16 cellular contexts compared by ENCODE assay signal in genomic region chr16:86286991-86287640, GRCh38.
DNase-seq lines count a peak whose midpoint lies in the region; ATAC-seq and TF ChIP-seq lines count a peak whose summit lies in the region.
"Had no signal": no experiment of that assay in that cellular context is flagged by ENCODE, and none has a peak within 500 bp of the region (broad histone marks: within the 10 kb centered on the region; RNA-seq: fewer than 3 reads in every experiment).

No MANE protein-coding gene starts in this region.

- H4K8ac ChIP-seq in H9 (replicated peaks; ENCODE audit: insufficient read length, low read depth, low read length), result no peak overlapping the region

- no peak overlapping the region for H3K56ac ChIP-seq in H9 (ENCODE audit: insufficient read length, low read depth, low read length)

- no peak for TF ChIP-seq EP300 in esophagus muscularis mucosa (IDR thresholded peaks at IDR 0.05)

- no peaks in the 10 kb centered on the region for H3K79me1 ChIP-seq in H9 (ENCODE audit: insufficient read depth, low read depth, low read length, poor library complexity, severe bottlenecking)

- H2BK12ac ChIP-seq in H9 (ENCODE audit: insufficient read length, low read depth, low read length), result no peak overlapping the region

- no peaks in the 10 kb centered on the region for H3K9me3 ChIP-seq in H9 (ENCODE audit: control insufficient read depth, low read depth, low read length)
- H3K9me3 ChIP-seq in esophagus muscularis mucosa, result no peaks in the 10 kb centered on the region
- H3K9me3 ChIP-seq in lung (ENCODE audit: control insufficient read depth in 2 of 2, insufficient read depth in 1 of 2, low read length in 1 of 2), result no peaks in the 10 kb centered on the region
- no peaks in the 10 kb centered on the region for H3K9me3 ChIP-seq in CD8-positive, alpha-beta memory T cell (ENCODE audit: low read length)
- H3K9me3 ChIP-seq: psoas muscle had no signal

- peaks cover 53 to 57% of the 10 kb centered on the region in 2 experiments for H3K4me1 Mint-ChIP-seq in H9
- no peaks in the 10 kb centered on the region for H3K4me1 Mint-ChIP-seq in CD8-positive, alpha-beta memory T cell

- no CpG with 5 or more reads among the region's 49 CpGs for WGBS in H9 (ENCODE audit: extremely low coverage, insufficient read length, low lambda C conversion rate)
- WGBS in esophagus muscularis mucosa, result 6% methylated on average over 38 of the region's 49 CpGs
- 6% methylated on average over 47 to 49 of the region's 49 CpGs for WGBS in lung, 2 donors

- H3K9ac ChIP-seq in H9 (ENCODE audit: extremely low read depth, insufficient read length, low read length), result no peak overlapping the region

- H3K79me2 ChIP-seq in H9 (ENCODE audit: insufficient read depth, low read length), result no peaks in the 10 kb centered on the region

- no peak overlapping the region for H2AK5ac ChIP-seq in H9 (ENCODE audit: insufficient read length, low read length)

- no peak overlapping the region for H2BK5ac ChIP-seq in H9 (ENCODE audit: insufficient read length, low read length)

- peaks cover 17% of the 10 kb centered on the region for H3K23me2 ChIP-seq in H9 (ENCODE audit: insufficient read length, low read depth, low read length, poor library complexity, severe bottlenecking)

- H3K27ac ChIP-seq in H9 (ENCODE audit: insufficient read length, low read depth, low read length), result no peak overlapping the region
- no peak overlapping the region for H3K27ac ChIP-seq in esophagus muscularis mucosa (replicated peaks in 1 of 4)
- no peak overlapping the region for H3K27ac ChIP-seq in lung (ENCODE audit: low read depth in 1 of 2, low read length in 1 of 2)
- no peak overlapping the region for H3K27ac ChIP-seq in CD8-positive, alpha-beta memory T cell (ENCODE audit: low read depth, low read length)
- H3K27ac ChIP-seq: psoas muscle, RWPE1 had no signal

- H2BK15ac ChIP-seq in H9 (ENCODE audit: low read depth, low read length), result no peak overlapping the region

- no peak for TF ChIP-seq POLR2A in esophagus muscularis mucosa (IDR thresholded peaks at IDR 0.05; ENCODE audit: low read depth)

- H3K23ac ChIP-seq in H9 (ENCODE audit: insufficient read length, low read depth, low read length), result no peak overlapping the region

- peaks cover 2% of the 10 kb centered on the region; the same call in 1 of the 2 replicates for H3K4me1 ChIP-seq in H9 (ENCODE audit: insufficient read depth, low read length)
- H3K4me1 ChIP-seq in esophagus muscularis mucosa, result peaks cover 0 to 17% (median 14%) of the 10 kb centered on the region in 4 donors
- H3K4me1 ChIP-seq in lung (ENCODE audit: control insufficient read depth in 2 of 2, insufficient read depth in 2 of 2, low read length in 2 of 2), result no peaks in the 10 kb centered on the region
- H3K4me1 ChIP-seq in CD8-positive, alpha-beta memory T cell (ENCODE audit: insufficient read depth, low read length), result no peaks in the 10 kb centered on the region
- H3K4me1 ChIP-seq: psoas muscle had no signal

- H3K4me3 ChIP-seq in esophagus muscularis mucosa, result peak overlapping the region; percentile 42 to 55 (median 46)
- H3K4me3 ChIP-seq in lung, result peak overlapping the region; percentile 12
- H3K4me3 ChIP-seq in CD8-positive, alpha-beta memory T cell (ENCODE audit: low read length), result no peak overlapping the region
- H3K4me3 ChIP-seq: psoas muscle had no signal

- H3K27ac Mint-ChIP-seq in H9, result no peak overlapping the region; a peak in 1 of 7 replicates
- H3K27ac Mint-ChIP-seq in CD8-positive, alpha-beta memory T cell, result no peak overlapping the region
- H3K27ac Mint-ChIP-seq: activated CD8-positive, alpha-beta T cell treated with anti-CD3 and anti-CD28 coated beads for 36 hours; naive thymus-derived CD4-positive, alpha-beta T cell had no signal

- no peak overlapping the region for H2BK120ac ChIP-seq in H9 (ENCODE audit: low read depth, low read length, poor library complexity, severe bottlenecking)

- TF ChIP-seq CTCF in H9 (conservative IDR thresholded peaks at IDR 0.05) (no peak), esophagus muscularis mucosa (IDR thresholded peaks at IDR 0.05) (no peak), lung (IDR thresholded peaks at IDR 0.05; ENCODE audit: control extremely low read depth, extremely low read depth) (no peak)

- H3K27me3 Mint-ChIP-seq in H9 (ENCODE audit: low read depth), result peaks cover 99% of the 10 kb centered on the region
- peaks cover 37 to 85% of the 10 kb centered on the region in 2 donors for H3K27me3 Mint-ChIP-seq in CD8-positive, alpha-beta memory T cell

- no peaks in the 10 kb centered on the region for H4K20me1 ChIP-seq in H9 (ENCODE audit: control insufficient read depth, insufficient read depth, insufficient read length)

- CTCF ChIA-PET in CD8-positive, alpha-beta memory T cell (lab: Charles Lee), result no interaction called here

- H4K5ac ChIP-seq in H9 (ENCODE audit: insufficient read length, low read depth, low read length), result no peak overlapping the region

- no peak overlapping the region for H3K14ac ChIP-seq in H9 (ENCODE audit: insufficient read depth, low read length)

- DNase-seq in H9 (peak; percentile 62), esophagus muscularis mucosa (ENCODE audit: extremely low spot score) (no peak), lung (ENCODE audit: low spot score) (no peak), retina (peak; percentile 68), epidermal melanocyte (ENCODE audit: insufficient read length, low spot score) (no peak), GDM1 (lab: John Stamatoyannopoulos, UW) (no peak)
- DNase-seq in CD8-positive, alpha-beta memory T cell, result no peak
- DNase-seq: activated CD8-positive, alpha-beta T cell treated with anti-CD3 and anti-CD28 coated beads for 36 hours; Karpas-422; naive thymus-derived CD4-positive, alpha-beta T cell; NCI-H2171 treated with DMSO at 0.1 percent for 48 hours; NCI-H82; psoas muscle; stimulated activated naive CD4-positive, alpha-beta T cell had no signal

- ATAC-seq in lung (ENCODE audit: insufficient read depth, low FRiP score) (no peak), GM21576 (IDR thresholded peaks at IDR 0.05; ENCODE audit: unreplicated experiment) (no peak)
- ATAC-seq: activated CD8-positive, alpha-beta T cell treated with anti-CD3 and anti-CD28 coated beads for 36 hours; naive thymus-derived CD4-positive, alpha-beta T cell; psoas muscle had no signal

- H3K36me3 Mint-ChIP-seq in H9 (ENCODE audit: insufficient read depth in 1 of 3, low read depth in 3 of 3), result no peaks in the 10 kb centered on the region
- H3K36me3 Mint-ChIP-seq in CD8-positive, alpha-beta memory T cell, result no peaks in the 10 kb centered on the region
- H3K36me3 Mint-ChIP-seq: naive thymus-derived CD4-positive, alpha-beta T cell had no signal

- intact Hi-C loops in esophagus muscularis mucosa (cut with DNase I), result no loop called here

- H3K36me3 ChIP-seq in esophagus muscularis mucosa, result no peaks in the 10 kb centered on the region
- no peaks in the 10 kb centered on the region for H3K36me3 ChIP-seq in lung (ENCODE audit: control insufficient read depth in 2 of 2, insufficient read depth in 2 of 2, low read length in 2 of 2)
- no peaks in the 10 kb centered on the region for H3K36me3 ChIP-seq in CD8-positive, alpha-beta memory T cell (ENCODE audit: insufficient read depth, low read length)

- no peak overlapping the region for H3K4ac ChIP-seq in H9 (ENCODE audit: low read depth, low read length)

- no peak overlapping the region for H4K91ac ChIP-seq in H9 (ENCODE audit: insufficient read length, low read depth, low read length)

- H3K27me3 ChIP-seq in H9 (ENCODE audit: insufficient read depth, low read length) (peaks cover 52% of the 10 kb centered on the region), esophagus muscularis mucosa (peaks cover 0 to 48% (median 7%) of the 10 kb centered on the region in 4 donors), lung (ENCODE audit: control insufficient read depth, insufficient read depth) (peaks cover 4% of the 10 kb centered on the region)
- H3K27me3 ChIP-seq in CD8-positive, alpha-beta memory T cell (ENCODE audit: insufficient read depth, low read length, poor library complexity, severe bottlenecking), result peaks cover 28% of the 10 kb centered on the region

- peak overlapping the region; percentile 67 for H3K4me2 ChIP-seq in H9 (ENCODE audit: insufficient read depth, insufficient read length, low read length)

- no peak overlapping the region for H3T11ph ChIP-seq in H9 (ENCODE audit: low read length)

- no peak overlapping the region for H2BK20ac ChIP-seq in H9 (ENCODE audit: low read depth, low read length, poor library complexity, severe bottlenecking)

- peak overlapping the region; percentile 72 to 88 for H3K4me3 Mint-ChIP-seq in H9
- no peak overlapping the region for H3K4me3 Mint-ChIP-seq in CD8-positive, alpha-beta memory T cell
- H3K4me3 Mint-ChIP-seq: activated CD8-positive, alpha-beta T cell treated with anti-CD3 and anti-CD28 coated beads for 36 hours; naive thymus-derived CD4-positive, alpha-beta T cell had no signal

- no peaks in the 10 kb centered on the region; a peak in 1 of 5 replicates for H3K9me3 Mint-ChIP-seq in H9
- H3K9me3 Mint-ChIP-seq in CD8-positive, alpha-beta memory T cell, result no peaks in the 10 kb centered on the region
- H3K9me3 Mint-ChIP-seq: activated CD8-positive, alpha-beta T cell treated with anti-CD3 and anti-CD28 coated beads for 36 hours had no signal

- H3K18ac ChIP-seq in H9 (ENCODE audit: insufficient read length, low read depth, low read length), result no peak overlapping the region

- no peak overlapping the region for H2AFZ ChIP-seq in H9 (ENCODE audit: low read length)

- POLR2A ChIA-PET in CD8-positive, alpha-beta memory T cell (lab: Charles Lee), result no interaction called here

Comparison
In these comparisons a context has a peak if more than half of its experiments do, and no peak if none do; other contexts are left out.
1. DNase-seq: peak in H9 (single experiment) and retina (single experiment); none in esophagus muscularis mucosa (single experiment), lung (single experiment), epidermal melanocyte (single experiment), GDM1 (single experiment) and CD8-positive, alpha-beta memory T cell (0 of 5).
2. H3K4me3 Mint-ChIP-seq: peak in H9 (2 of 2); none in CD8-positive, alpha-beta memory T cell (0 of 7).